In genomic region chr5:148186248-148187003, GRCh38 we compare ENCODE assay signal across 8 cellular contexts. TPM values are rescaled to one million over a fixed set of nuclear protein-coding genes. Genes with fewer than 3 reads are reported as not detected.
A peak's percentile ranks its signal among the peaks of the same experiment; 100 is the strongest.
DNase-seq lines count a peak whose midpoint lies in the region; ATAC-seq and TF ChIP-seq lines count a peak whose summit lies in the region.

No MANE protein-coding gene starts in this region.

- intact Hi-C loops in left lung (cut with DNase I), result no loop called here

- DNase-seq in RWPE1 (ENCODE audit: low spot score) (peak; percentile 67), left lung (no peak), NCI-H1105 (lab: John Stamatoyannopoulos, UW) (no peak), epidermal melanocyte (ENCODE audit: insufficient read length, low spot score) (no peak), GM19240 (ENCODE audit: insufficient read length, low spot score) (no peak), NCI-H187 (lab: John Stamatoyannopoulos, UW) (no peak)

- CTCF ChIA-PET in RWPE1 (lab: Yijun Ruan, JAX), result interaction anchor here (0.6 to 1.3 kb wide), 6 partner anchors 9 to 786 kb away, joined by 3 to 8 read pairs (median 4); no protein-coding TSS in a partner anchor

- no peaks in the 10 kb centered on the region for H3K27me3 ChIP-seq in left lung

- TF ChIP-seq CTCF in RWPE1 (conservative IDR thresholded peaks at IDR 0.05; ENCODE audit: low read depth), result no peak
- TF ChIP-seq CTCF in left lung (IDR thresholded peaks at IDR 0.05), result no peak

- no peak overlapping the region for H3K4me3 ChIP-seq in left lung

- H3K4me1 ChIP-seq in left lung, result peaks cover 0 to 22% of the 10 kb centered on the region in 2 donors

- POLR2A ChIA-PET in RWPE1 (lab: Yijun Ruan, JAX; ENCODE audit: low non-redundant PET), result no interaction called here

- no peak overlapping the region for H3K27ac ChIP-seq in RWPE1
- H3K27ac ChIP-seq in left lung, result peak overlapping the region; percentile 65 to 93

- ATAC-seq in GM18511 (IDR thresholded peaks at IDR 0.05; ENCODE audit: unreplicated experiment), result peak; percentile 77
- peak; percentile 93 for ATAC-seq in HG02884 (IDR thresholded peaks at IDR 0.05; ENCODE audit: unreplicated experiment)
- ATAC-seq in left lung, result peak; percentile 97

- no peaks in the 10 kb centered on the region for H3K9me3 ChIP-seq in left lung

- H3K36me3 ChIP-seq in left lung, result no peaks in the 10 kb centered on the region

RNA-seq across cellular contexts. Expression of gene SPINK6, which starts 16.4 kb away (rescaled TPM):
- total RNA-seq in left lung, result under 1 TPM in 1 of 2 donors, not detected in 1; 0.42 TPM

RNA-seq across cellular contexts. Expression of gene SPINK14, which starts 18.1 kb away (rescaled TPM):
- total RNA-seq in left lung, result not detected

RNA-seq across cellular contexts. Expression of gene MARCOL, which starts 51.9 kb away (rescaled TPM):
- not detected for total RNA-seq in left lung
